Comparison of ENCODE assay signal across 14 cellular contexts in the genomic region with DNA sequence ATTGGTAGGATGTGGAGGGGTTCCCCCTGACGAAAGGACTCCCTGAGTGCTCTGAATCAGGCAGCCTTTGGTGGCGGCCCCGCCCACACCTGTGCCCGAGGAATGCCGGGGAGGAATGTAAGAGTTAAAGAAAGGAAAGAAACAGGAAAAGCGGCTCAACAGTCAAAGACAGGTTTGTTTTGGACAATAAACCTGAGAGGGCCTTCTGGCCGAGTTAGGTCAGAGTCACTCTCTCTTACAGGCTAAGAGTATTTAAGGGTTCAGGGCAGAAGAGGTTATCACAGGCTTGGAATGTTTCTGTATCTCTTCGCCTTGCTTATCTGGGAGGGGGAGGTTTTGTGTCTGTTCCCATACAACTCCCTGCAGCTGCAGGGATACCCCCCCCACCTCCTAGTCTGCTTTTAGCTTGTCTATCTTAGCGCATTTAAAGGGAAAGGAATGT. TPM values are rescaled to one million over a fixed set of nuclear protein-coding genes. Genes with fewer than 3 reads are reported as not detected.
DNase-seq lines count a peak whose midpoint lies in the region; ATAC-seq lines count a peak whose summit lies in the region.
"Had no signal": no experiment of that assay in that cellular context is flagged by ENCODE, and none has a peak within 500 bp of the region (broad histone marks: within the 10 kb centered on the region; RNA-seq: fewer than 3 reads in every experiment).

No MANE protein-coding gene starts in this region.

- intact Hi-C loops in right cardiac atrium (cut with DNase I), result no loop called here

- no peak overlapping the region for H3K27ac ChIP-seq in CD8-positive, alpha-beta memory T cell (ENCODE audit: low read depth, low read length)
- H3K27ac ChIP-seq in right cardiac atrium (ENCODE audit: low read length), result peak overlapping the region; percentile 49
- H3K27ac ChIP-seq: neutrophil had no signal

- POLR2A ChIA-PET in CD8-positive, alpha-beta memory T cell (lab: Charles Lee), result no interaction called here

- H3K4me1 ChIP-seq in CD8-positive, alpha-beta memory T cell (ENCODE audit: insufficient read depth, low read length), result no peaks in the 10 kb centered on the region
- peaks cover 21% of the 10 kb centered on the region for H3K4me1 ChIP-seq in right cardiac atrium (ENCODE audit: control insufficient read depth, insufficient read depth, low read length)

- peaks cover 0 to 6% (median 4%) of the 10 kb centered on the region in 3 donors for H3K4me1 Mint-ChIP-seq in CD8-positive, alpha-beta memory T cell
- H3K4me1 Mint-ChIP-seq in activated T-helper 17 cell treated with anti-CD3 and anti-CD28 coated beads, Interleukin-2, amount 50 U/mL, for 72 hours, result no peaks in the 10 kb centered on the region
- H3K4me1 Mint-ChIP-seq in natural killer cell treated with Interleukin-12 subunit alpha and Interleukin-12 subunit beta and Interleukin-15 and Interleukin-18, amount 100 ng/mL, for 72 hours (ENCODE audit: low read depth in 2 of 2), result peaks cover 12 to 23% of the 10 kb centered on the region in 2 donors

- peaks cover 54% of the 10 kb centered on the region for H3K36me3 ChIP-seq in CD8-positive, alpha-beta memory T cell (ENCODE audit: insufficient read depth, low read length)

- no peaks in the 10 kb centered on the region for H3K27me3 ChIP-seq in CD8-positive, alpha-beta memory T cell (ENCODE audit: insufficient read depth, low read length, poor library complexity, severe bottlenecking)
- H3K27me3 ChIP-seq in right cardiac atrium (ENCODE audit: control insufficient read depth, insufficient read depth), result no peaks in the 10 kb centered on the region
- H3K27me3 ChIP-seq: neutrophil had no signal

- ATAC-seq in activated T-helper 17 cell treated with anti-CD3 and anti-CD28 coated beads, Interleukin-2, amount 50 U/mL, for 72 hours (replicated peaks), result no peak
- ATAC-seq in right cardiac atrium, result peak; percentile 50 to 67
- ATAC-seq in natural killer cell treated with Interleukin-12 subunit alpha and Interleukin-12 subunit beta and Interleukin-15 and Interleukin-18, amount 100 ng/mL, for 72 hours, result no peak
- ATAC-seq: HCT116 had no signal

- peaks cover 0 to 3% of the 10 kb centered on the region in 2 donors for H3K27me3 Mint-ChIP-seq in CD8-positive, alpha-beta memory T cell
- no peaks in the 10 kb centered on the region for H3K27me3 Mint-ChIP-seq in activated T-helper 17 cell treated with anti-CD3 and anti-CD28 coated beads, Interleukin-2, amount 50 U/mL, for 72 hours
- H3K27me3 Mint-ChIP-seq in natural killer cell treated with Interleukin-12 subunit alpha and Interleukin-12 subunit beta and Interleukin-15 and Interleukin-18, amount 100 ng/mL, for 72 hours, result no peaks in the 10 kb centered on the region
- H3K27me3 Mint-ChIP-seq: central memory CD8-positive, alpha-beta T cell had no signal

- peak overlapping the region in 6 of 8 donors; percentile 50 to 79 (median 64) for H3K27ac Mint-ChIP-seq in CD8-positive, alpha-beta memory T cell
- peak overlapping the region; percentile 69 for H3K27ac Mint-ChIP-seq in activated T-helper 17 cell treated with anti-CD3 and anti-CD28 coated beads, Interleukin-2, amount 50 U/mL, for 72 hours
- H3K27ac Mint-ChIP-seq in natural killer cell treated with Interleukin-12 subunit alpha and Interleukin-12 subunit beta and Interleukin-15 and Interleukin-18, amount 100 ng/mL, for 72 hours, result peak overlapping the region; percentile 6 to 87

- H3K4me3 ChIP-seq in CD8-positive, alpha-beta memory T cell (ENCODE audit: low read length), result no peak overlapping the region
- H3K4me3 ChIP-seq in right cardiac atrium (ENCODE audit: low read length), result no peak overlapping the region

- WGBS in right cardiac atrium, result 52% methylated on average over 9 of the region's 9 CpGs

- no peaks in the 10 kb centered on the region for H3K9me3 ChIP-seq in CD8-positive, alpha-beta memory T cell (ENCODE audit: low read length)
- no peaks in the 10 kb centered on the region for H3K9me3 ChIP-seq in right cardiac atrium (ENCODE audit: control insufficient read depth, low read length)
- H3K9me3 ChIP-seq: neutrophil had no signal

- no peak for DNase-seq in CD8-positive, alpha-beta memory T cell
- DNase-seq in right cardiac atrium (peak in 1 of 3 donors; percentile 60), NCI-H510A treated with DMSO at 0.1 percent for 48 hours (lab: John Stamatoyannopoulos, UW) (no peak), ecto neural progenitor cell (ENCODE audit: low spot score) (no peak), SHP77 (lab: John Stamatoyannopoulos, UW) (no peak)
- DNase-seq in natural killer cell treated with Interleukin-12 subunit alpha and Interleukin-12 subunit beta and Interleukin-15 and Interleukin-18, amount 100 ng/mL, for 72 hours (ENCODE audit: low spot score), result no peak
- DNase-seq in stimulated activated CD4-positive, alpha-beta T cell treated with anti-CD3 and anti-CD28 coated beads, Interleukin-1b, Interleukin-23, amount 100 ng/mL, for 48 hours, result no peak
- DNase-seq: activated CD4-positive, alpha-beta T cell treated with anti-CD3 and anti-CD28 coated beads, Interleukin-2, amount 50 U/mL, for 1 hour; MM.1S; NCI-H2171 treated with DMSO at 0.1 percent for 48 hours had no signal

- peaks cover 25 to 96% (median 33%) of the 10 kb centered on the region in 3 donors for H3K36me3 Mint-ChIP-seq in CD8-positive, alpha-beta memory T cell
- H3K36me3 Mint-ChIP-seq in activated T-helper 17 cell treated with anti-CD3 and anti-CD28 coated beads, Interleukin-2, amount 50 U/mL, for 72 hours (ENCODE audit: low read depth), result peaks cover 96% of the 10 kb centered on the region
- peaks cover 14% of the 10 kb centered on the region for H3K36me3 Mint-ChIP-seq in natural killer cell treated with Interleukin-12 subunit alpha and Interleukin-12 subunit beta and Interleukin-15 and Interleukin-18, amount 100 ng/mL, for 72 hours

- H3K4me3 Mint-ChIP-seq in CD8-positive, alpha-beta memory T cell, result no peak overlapping the region
- H3K4me3 Mint-ChIP-seq in activated T-helper 17 cell treated with anti-CD3 and anti-CD28 coated beads, Interleukin-2, amount 50 U/mL, for 72 hours, result no peak overlapping the region
- no peak overlapping the region for H3K4me3 Mint-ChIP-seq in natural killer cell treated with Interleukin-12 subunit alpha and Interleukin-12 subunit beta and Interleukin-15 and Interleukin-18, amount 100 ng/mL, for 72 hours
- H3K4me3 Mint-ChIP-seq: central memory CD8-positive, alpha-beta T cell had no signal

- peaks cover 0 to 3% (median 2%) of the 10 kb centered on the region in 5 donors for H3K9me3 Mint-ChIP-seq in CD8-positive, alpha-beta memory T cell
- H3K9me3 Mint-ChIP-seq in activated T-helper 17 cell treated with anti-CD3 and anti-CD28 coated beads, Interleukin-2, amount 50 U/mL, for 72 hours, result no peaks in the 10 kb centered on the region
- no peaks in the 10 kb centered on the region for H3K9me3 Mint-ChIP-seq in natural killer cell treated with Interleukin-12 subunit alpha and Interleukin-12 subunit beta and Interleukin-15 and Interleukin-18, amount 100 ng/mL, for 72 hours
- H3K9me3 Mint-ChIP-seq: central memory CD8-positive, alpha-beta T cell had no signal

- CTCF ChIA-PET in CD8-positive, alpha-beta memory T cell (lab: Charles Lee), result interaction anchor here (0.6 to 1.2 kb wide), 2 partner anchors 17 to 49 kb away, joined by 3 to 4 read pairs; no protein-coding TSS in a partner anchor

RNA-seq across cellular contexts. Expression of gene DYNLT1, which starts 32.9 kb away (rescaled TPM):
- total RNA-seq in CD8-positive, alpha-beta memory T cell, result 100 to 1,000 TPM in 1 of 2 experiments, 10 to 100 TPM in 1; 94.8 to 103 TPM
- polyA plus RNA-seq in CD8-positive, alpha-beta memory T cell, result 83.2 TPM
- total RNA-seq in activated T-helper 17 cell treated with anti-CD3 and anti-CD28 coated beads, Interleukin-2, amount 50 U/mL, for 72 hours, result 10 to 100 TPM; 82.3 to 89.8 TPM
- 100 to 1,000 TPM in 3 of 4 donors, 10 to 100 TPM in 1; 97.7 to 115 (median 105) TPM for total RNA-seq in right cardiac atrium
- 148 TPM for polyA plus RNA-seq in right cardiac atrium
- total RNA-seq in natural killer cell treated with Interleukin-12 subunit alpha and Interleukin-12 subunit beta and Interleukin-15 and Interleukin-18, amount 100 ng/mL, for 72 hours, result 100 to 1,000 TPM; 117 to 157 TPM

RNA-seq across cellular contexts. Expression of gene SYTL3, which starts 38.2 kb away (rescaled TPM):
- 100 to 1,000 TPM in 1 of 2 experiments, 10 to 100 TPM in 1; 96.6 to 102 TPM for total RNA-seq in CD8-positive, alpha-beta memory T cell
- 19.5 TPM for polyA plus RNA-seq in CD8-positive, alpha-beta memory T cell
- 100 to 1,000 TPM; 118 to 331 TPM for total RNA-seq in activated T-helper 17 cell treated with anti-CD3 and anti-CD28 coated beads, Interleukin-2, amount 50 U/mL, for 72 hours
- 10 to 100 TPM in 2 of 4 donors, 1 to 10 TPM in 2; 5.1 to 10.4 (median 10.0) TPM for total RNA-seq in right cardiac atrium
- 5.0 TPM for polyA plus RNA-seq in right cardiac atrium
- 100 to 1,000 TPM; 199 to 246 TPM for total RNA-seq in natural killer cell treated with Interleukin-12 subunit alpha and Interleukin-12 subunit beta and Interleukin-15 and Interleukin-18, amount 100 ng/mL, for 72 hours

RNA-seq across cellular contexts. Expression of gene TMEM181, which starts 51.7 kb away (rescaled TPM):
- total RNA-seq in CD8-positive, alpha-beta memory T cell, result 10 to 100 TPM; 16.0 to 16.6 TPM
- polyA plus RNA-seq in CD8-positive, alpha-beta memory T cell, result 11.2 TPM
- 10 to 100 TPM; 11.8 to 16.4 TPM for total RNA-seq in activated T-helper 17 cell treated with anti-CD3 and anti-CD28 coated beads, Interleukin-2, amount 50 U/mL, for 72 hours
- total RNA-seq in right cardiac atrium, result 10 to 100 TPM; 16.0 to 24.5 (median 18.7) TPM
- polyA plus RNA-seq in right cardiac atrium, result 7.4 TPM
- total RNA-seq in natural killer cell treated with Interleukin-12 subunit alpha and Interleukin-12 subunit beta and Interleukin-15 and Interleukin-18, amount 100 ng/mL, for 72 hours, result 10 to 100 TPM; 19.6 to 30.9 TPM

Comparison
In these comparisons a context has a peak if more than half of its experiments do, and no peak if none do; other contexts are left out.
1. ATAC-seq: peak in right cardiac atrium (2 of 2); none in activated T-helper 17 cell treated with anti-CD3 and anti-CD28 coated beads, Interleukin-2, amount 50 U/mL, for 72 hours (single experiment) and natural killer cell treated with Interleukin-12 subunit alpha and Interleukin-12 subunit beta and Interleukin-15 and Interleukin-18, amount 100 ng/mL, for 72 hours (0 of 2).
2. RNA of gene SYTL3, which starts 38.2 kb away (total RNA-seq): 118 to 331 TPM in activated T-helper 17 cell treated with anti-CD3 and anti-CD28 coated beads, Interleukin-2, amount 50 U/mL, for 72 hours, 199 to 246 TPM in natural killer cell treated with Interleukin-12 subunit alpha and Interleukin-12 subunit beta and Interleukin-15 and Interleukin-18, amount 100 ng/mL, for 72 hours and 96.6 to 102 TPM in CD8-positive, alpha-beta memory T cell; 5.1 to 10.4 TPM in right cardiac atrium; every median in the first group is over 4 times any median in the second.
3. Peak in every context shown above with its lines, with median percentiles within 50 percentile points of each other: H3K27ac Mint-ChIP-seq.